ENCODE assay signal across 17 cellular contexts in genomic region chr5:95930141-95930540, GRCh38. TPM values are rescaled to one million over a fixed set of nuclear protein-coding genes. Genes with fewer than 3 reads are reported as not detected.
A peak's percentile ranks its signal among the peaks of the same experiment; 100 is the strongest.
DNase-seq lines count a peak whose midpoint lies in the region; ATAC-seq and TF ChIP-seq lines count a peak whose summit lies in the region.
"Had no signal": no experiment of that assay in that cellular context is flagged by ENCODE, and none has a peak within 500 bp of the region (broad histone marks: within the 10 kb centered on the region; RNA-seq: fewer than 3 reads in every experiment).

No MANE protein-coding gene starts in this region.

- TF ChIP-seq CTCF in natural killer cell (IDR thresholded peaks at IDR 0.05) (no peak), VCaP (conservative IDR thresholded peaks at IDR 0.05) (no peak), nephron progenitor cell (IDR thresholded peaks at IDR 0.05) (no peak), lower leg skin (IDR thresholded peaks at IDR 0.05) (no peak)

- H3K36me3 Mint-ChIP-seq in natural killer cell treated with Interleukin-12 subunit alpha and Interleukin-12 subunit beta and Interleukin-15 and Interleukin-18, amount 100 ng/mL, for 72 hours, result peaks cover 12% of the 10 kb centered on the region
- H3K36me3 Mint-ChIP-seq in natural killer cell, result no peaks in the 10 kb centered on the region
- peaks cover 5% of the 10 kb centered on the region for H3K36me3 Mint-ChIP-seq in nephron progenitor cell (ENCODE audit: low read depth)

- peak overlapping the region; percentile 39 for H3K27ac ChIP-seq in VCaP
- H3K27ac ChIP-seq: A549, Peyer's patch had no signal

- WGBS in lower leg skin, 2 donors, result 59 to 70% methylated on average over 2 of the region's 2 CpGs

- intact Hi-C loops in natural killer cell (cut with micrococcal nuclease) (no loop called here), lower leg skin (cut with DNase I; ENCODE audit: low total_unique reads) (loop anchor here (5.0 kb wide), 1 partner anchor 732 kb away; the partner anchor contains the start of gene CAST)

- DNase-seq in natural killer cell treated with Interleukin-12 subunit alpha and Interleukin-12 subunit beta and Interleukin-15 and Interleukin-18, amount 100 ng/mL, for 72 hours (ENCODE audit: low spot score), result no peak
- DNase-seq in natural killer cell, result no peak
- DNase-seq in nephron progenitor cell, result no peak
- no peak for DNase-seq in NOMO-1 (lab: John Stamatoyannopoulos, UW; ENCODE audit: unreplicated experiment in 2 of 2)
- no peak for DNase-seq in lower leg skin (ENCODE audit: low spot score in 2 of 2)
- DNase-seq: CD4-positive, CD25-positive, alpha-beta regulatory T cell; DMS53; HCEC 1CT; NCI-H1092; NCI-H2081 treated with DMSO at 0.1 percent for 48 hours; NCI-H510A treated with DMSO at 0.1 percent for 48 hours; Peyer's patch; SHP77; SK-N-SH had no signal

- H3K4me3 ChIP-seq in lower leg skin (ENCODE audit: low read depth, poor library complexity, severe bottlenecking), result no peak overlapping the region
- H3K4me3 ChIP-seq: A549, Peyer's patch had no signal

- no peaks in the 10 kb centered on the region for H3K9me3 Mint-ChIP-seq in natural killer cell treated with Interleukin-12 subunit alpha and Interleukin-12 subunit beta and Interleukin-15 and Interleukin-18, amount 100 ng/mL, for 72 hours
- H3K9me3 Mint-ChIP-seq in natural killer cell (no peaks in the 10 kb centered on the region), nephron progenitor cell (no peaks in the 10 kb centered on the region)

- H3K4me3 Mint-ChIP-seq in natural killer cell treated with Interleukin-12 subunit alpha and Interleukin-12 subunit beta and Interleukin-15 and Interleukin-18, amount 100 ng/mL, for 72 hours, result no peak overlapping the region
- H3K4me3 Mint-ChIP-seq in natural killer cell (no peak overlapping the region), nephron progenitor cell (no peak overlapping the region)
- H3K4me3 Mint-ChIP-seq: CD4-positive, CD25-positive, alpha-beta regulatory T cell had no signal

- H3K27ac Mint-ChIP-seq in natural killer cell treated with Interleukin-12 subunit alpha and Interleukin-12 subunit beta and Interleukin-15 and Interleukin-18, amount 100 ng/mL, for 72 hours, result peak overlapping the region; percentile 14 to 74
- H3K27ac Mint-ChIP-seq in natural killer cell (no peak overlapping the region), nephron progenitor cell (peak overlapping the region; percentile 58)
- H3K27ac Mint-ChIP-seq: CD4-positive, CD25-positive, alpha-beta regulatory T cell had no signal

- peaks cover 37 to 53% of the 10 kb centered on the region in 2 donors for H3K4me1 Mint-ChIP-seq in natural killer cell treated with Interleukin-12 subunit alpha and Interleukin-12 subunit beta and Interleukin-15 and Interleukin-18, amount 100 ng/mL, for 72 hours (ENCODE audit: low read depth in 2 of 2)
- H3K4me1 Mint-ChIP-seq in natural killer cell, result peaks cover 12 to 18% of the 10 kb centered on the region in 2 donors
- peaks cover 62% of the 10 kb centered on the region for H3K4me1 Mint-ChIP-seq in nephron progenitor cell

- no peak for TF ChIP-seq POLR2A in lower leg skin (IDR thresholded peaks at IDR 0.05)

- no peak for ATAC-seq in natural killer cell treated with Interleukin-12 subunit alpha and Interleukin-12 subunit beta and Interleukin-15 and Interleukin-18, amount 100 ng/mL, for 72 hours
- ATAC-seq in natural killer cell (no peak), HG03280 (IDR thresholded peaks at IDR 0.05; ENCODE audit: unreplicated experiment) (no peak)
- ATAC-seq: A549 had no signal

- no peaks in the 10 kb centered on the region for H3K27me3 Mint-ChIP-seq in natural killer cell treated with Interleukin-12 subunit alpha and Interleukin-12 subunit beta and Interleukin-15 and Interleukin-18, amount 100 ng/mL, for 72 hours
- no peaks in the 10 kb centered on the region for H3K27me3 Mint-ChIP-seq in natural killer cell (ENCODE audit: low read depth in 2 of 2)
- H3K27me3 Mint-ChIP-seq in nephron progenitor cell (ENCODE audit: low read depth, poor library complexity), result no peaks in the 10 kb centered on the region
- H3K27me3 Mint-ChIP-seq: CD4-positive, CD25-positive, alpha-beta regulatory T cell had no signal

RNA-seq across cellular contexts. Expression of gene ELL2, which starts 31.5 kb away (rescaled TPM):
- 100 to 1,000 TPM; 110 to 200 TPM for total RNA-seq in natural killer cell treated with Interleukin-12 subunit alpha and Interleukin-12 subunit beta and Interleukin-15 and Interleukin-18, amount 100 ng/mL, for 72 hours
- total RNA-seq in natural killer cell (10 to 100 TPM; 52.8 to 78.2 (median 69.4) TPM), lower leg skin (10 to 100 TPM; 32.4 to 50.3 (median 45.1) TPM)

Comparison
In these comparisons a context has a peak if more than half of its experiments do, and no peak if none do; other contexts are left out.
1. H3K27ac Mint-ChIP-seq: peak in natural killer cell treated with Interleukin-12 subunit alpha and Interleukin-12 subunit beta and Interleukin-15 and Interleukin-18, amount 100 ng/mL, for 72 hours (2 of 2) and nephron progenitor cell (single experiment); none in natural killer cell (0 of 2).